In genomic region chr6:102333736-102334135, GRCh38 we compare ENCODE assay signal across 8 cellular contexts.
"Had no signal": no experiment of that assay in that cellular context is flagged by ENCODE, and none has a peak within 500 bp of the region (broad histone marks: within the 10 kb centered on the region; RNA-seq: fewer than 3 reads in every experiment).

No MANE protein-coding gene starts in this region.

- FAIRE-seq: G401.6, GM12878, GM12891, GM12892, GM18507, GM19239 had no signal

- H3K4me3 ChIP-seq: GM12878 had no signal

- DNase-seq: GDM1, GF-D8 had no signal

- ATAC-seq: GM12878 had no signal
